Comparison of ENCODE assay signal across 8 cellular contexts in genomic region chr2:103161456-103162289, GRCh38.
DNase-seq lines count a peak whose midpoint lies in the region; ATAC-seq, FAIRE-seq and TF ChIP-seq lines count a peak whose summit lies in the region.

No MANE protein-coding gene starts in this region.

- intact Hi-C loops in esophagus muscularis mucosa (cut with DNase I), result no loop called here

- H3K4me1 ChIP-seq in Karpas-422 (ENCODE audit: low read length) (no peaks in the 10 kb centered on the region), esophagus muscularis mucosa (no peaks in the 10 kb centered on the region), neuron (ENCODE audit: insufficient read depth, low read length) (peaks cover 10% of the 10 kb centered on the region)

- H3K9ac ChIP-seq in Karpas-422 (ENCODE audit: low read length), result no peak overlapping the region

- TF ChIP-seq POLR2A in esophagus muscularis mucosa (IDR thresholded peaks at IDR 0.05; ENCODE audit: low read depth), result no peak

- no peak for TF ChIP-seq EP300 in esophagus muscularis mucosa (IDR thresholded peaks at IDR 0.05)

- H4K20me1 ChIP-seq in Karpas-422 (ENCODE audit: insufficient read depth, low read depth, low read length), result no peaks in the 10 kb centered on the region

- no peaks in the 10 kb centered on the region for H3K79me2 ChIP-seq in Karpas-422 (ENCODE audit: low read length)

- H3K4me3 ChIP-seq in Karpas-422 (ENCODE audit: low read length) (no peak overlapping the region), esophagus muscularis mucosa (no peak overlapping the region), neuron (ENCODE audit: low read length) (no peak overlapping the region)

- ATAC-seq in GM19467 (IDR thresholded peaks at IDR 0.05; ENCODE audit: unreplicated experiment) (peak; percentile 63), HG02571 (IDR thresholded peaks at IDR 0.05; ENCODE audit: unreplicated experiment) (no peak)

- no peaks in the 10 kb centered on the region for H3K9me2 ChIP-seq in Karpas-422 (replicated peaks; ENCODE audit: insufficient read depth, low read length)

- H2AFZ ChIP-seq in Karpas-422 (ENCODE audit: low read length) (no peak overlapping the region), neuron (ENCODE audit: low read depth, low read length) (peak overlapping the region; percentile 41)

- H3K4me2 ChIP-seq in Karpas-422 (ENCODE audit: low read depth, low read length, poor library complexity, severe bottlenecking), result no peak overlapping the region

- WGBS in esophagus muscularis mucosa, result 43% methylated on average over 7 of the region's 7 CpGs

- peak; percentile 43 to 75 (median 58) for TF ChIP-seq CTCF in esophagus muscularis mucosa (IDR thresholded peaks at IDR 0.05)

- no peaks in the 10 kb centered on the region for H3K36me3 ChIP-seq in Karpas-422 (ENCODE audit: insufficient read depth, low read length)
- H3K36me3 ChIP-seq in esophagus muscularis mucosa, result no peaks in the 10 kb centered on the region
- H3K36me3 ChIP-seq in neuron (ENCODE audit: insufficient read depth, low read length), result no peaks in the 10 kb centered on the region

- DNase-seq in DMS53 treated with DMSO at 0.1 percent for 48 hours (lab: John Stamatoyannopoulos, UW; ENCODE audit: unreplicated experiment), result peak; percentile 79
- DNase-seq in Karpas-422, result peak; percentile 68
- DNase-seq in RCC 7860 (ENCODE audit: low spot score), result peak; percentile 54
- peak; percentile 60 for DNase-seq in esophagus muscularis mucosa (ENCODE audit: extremely low spot score)
- DNase-seq in activated T-cell treated with anti-CD3 and anti-CD28 coated beads, Interleukin-2, amount 50 U/mL, for 1 hour, result no peak

- H3K9me3 ChIP-seq in Karpas-422 (ENCODE audit: low read length) (no peaks in the 10 kb centered on the region), esophagus muscularis mucosa (no peaks in the 10 kb centered on the region), neuron (ENCODE audit: low read length) (no peaks in the 10 kb centered on the region)

- no peak overlapping the region for H3K27ac ChIP-seq in Karpas-422 (ENCODE audit: low read length)
- H3K27ac ChIP-seq in esophagus muscularis mucosa (replicated peaks in 1 of 4), result no peak overlapping the region

- H3K27me3 ChIP-seq in Karpas-422 (ENCODE audit: low read length), result no peaks in the 10 kb centered on the region
- H3K27me3 ChIP-seq in esophagus muscularis mucosa, result peaks cover 0 to 10% (median 0%) of the 10 kb centered on the region in 4 donors
- H3K27me3 ChIP-seq in neuron (ENCODE audit: insufficient read depth, low read length), result no peaks in the 10 kb centered on the region

- FAIRE-seq in RCC 7860 (lab: Jason Lieb, UNC), result peak; percentile 35
